In the genomic region with DNA sequence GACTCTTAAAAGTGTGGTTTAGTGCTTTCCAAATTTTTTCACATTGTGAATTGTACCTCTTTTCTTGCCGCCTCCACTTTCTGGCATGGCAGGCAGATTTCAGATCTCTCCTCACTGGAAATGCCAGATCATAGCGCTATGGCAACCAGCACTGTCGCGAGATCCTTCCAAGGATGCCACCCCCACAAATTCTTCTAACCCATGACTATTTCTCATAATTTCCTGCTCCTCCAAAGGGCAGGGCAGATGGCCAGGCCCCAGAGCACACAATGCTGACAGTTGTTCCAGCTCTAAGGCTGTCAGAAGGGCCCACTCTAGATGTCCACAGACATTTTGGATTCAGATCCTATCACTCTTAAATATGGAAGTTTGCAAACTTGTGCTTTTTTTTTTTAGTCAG, we compare ENCODE assay signal across 14 cellular contexts.
DNase-seq lines count a peak whose midpoint lies in the region; ATAC-seq and TF ChIP-seq lines count a peak whose summit lies in the region.
"Had no signal": no experiment of that assay in that cellular context is flagged by ENCODE, and none has a peak within 500 bp of the region (broad histone marks: within the 10 kb centered on the region; RNA-seq: fewer than 3 reads in every experiment).

No MANE protein-coding gene starts in this region.

- peak; percentile 83 for DNase-seq in EL
- peak; percentile 49 for DNase-seq in amniotic stem cell (lab: John Stamatoyannopoulos, UW)
- DNase-seq in occipital lobe (lab: John Stamatoyannopoulos, UW) = peak; percentile 49
- DNase-seq in activated naive CD4-positive, alpha-beta T cell treated with anti-CD3 and anti-CD28 coated beads, Interleukin-2, amount 10 ng/mL, durations not matched to agents 7 days and 5 days = no peak
- DNase-seq in immature natural killer cell = no peak
- DNase-seq in NCI-H1105 treated with DMSO at 0.1 percent for 48 hours (lab: John Stamatoyannopoulos, UW) = no peak
- DNase-seq: activated CD4-positive, alpha-beta T cell treated with anti-CD3 and anti-CD28 coated beads for 48 hours; activated naive CD4-positive, alpha-beta T cell treated with anti-CD3 and anti-CD28 coated beads, Interleukin-2, amount 50 U/mL, for 16 hours; CD8-positive, alpha-beta T cell; NCI-H187 treated with DMSO at 0.1 percent for 48 hours; SHP77 had no signal

- peak; percentile 66 for ATAC-seq in gastroesophageal sphincter
- no peak for ATAC-seq in GM21526 (IDR thresholded peaks at IDR 0.05; ENCODE audit: low FRiP score, unreplicated experiment)
- ATAC-seq: CD8-positive, alpha-beta T cell; foreskin keratinocyte had no signal

- TF ChIP-seq POLR2A in gastroesophageal sphincter (IDR thresholded peaks at IDR 0.05) = no peak

- no peaks in the 10 kb centered on the region for H3K36me3 Mint-ChIP-seq in activated naive CD4-positive, alpha-beta T cell treated with anti-CD3 and anti-CD28 coated beads, Interleukin-2, amount 10 ng/mL, durations not matched to agents 7 days and 5 days
- H3K36me3 Mint-ChIP-seq in immature natural killer cell = no peaks in the 10 kb centered on the region
- H3K36me3 Mint-ChIP-seq: CD8-positive, alpha-beta T cell had no signal

- H3K36me3 ChIP-seq in gastroesophageal sphincter = no peaks in the 10 kb centered on the region

- no peaks in the 10 kb centered on the region for H3K4me1 Mint-ChIP-seq in activated naive CD4-positive, alpha-beta T cell treated with anti-CD3 and anti-CD28 coated beads, Interleukin-2, amount 10 ng/mL, durations not matched to agents 7 days and 5 days
- no peaks in the 10 kb centered on the region for H3K4me1 Mint-ChIP-seq in immature natural killer cell

- H3K27me3 Mint-ChIP-seq in activated naive CD4-positive, alpha-beta T cell treated with anti-CD3 and anti-CD28 coated beads, Interleukin-2, amount 10 ng/mL, durations not matched to agents 7 days and 5 days = no peaks in the 10 kb centered on the region
- no peaks in the 10 kb centered on the region for H3K27me3 Mint-ChIP-seq in immature natural killer cell (ENCODE audit: low read depth in 3 of 3)

- TF ChIP-seq EP300 in gastroesophageal sphincter (IDR thresholded peaks at IDR 0.05) = no peak

- no peak for TF ChIP-seq CTCF in gastroesophageal sphincter (IDR thresholded peaks at IDR 0.05)

- CTCF ChIA-PET in activated naive CD4-positive, alpha-beta T cell treated with anti-CD3 and anti-CD28 coated beads, Interleukin-2, amount 10 ng/mL, durations not matched to agents 7 days and 5 days (lab: Charles Lee) = no interaction called here

- peaks cover 0 to 10% (median 0%) of the 10 kb centered on the region in 3 donors for H3K4me1 ChIP-seq in gastroesophageal sphincter
- H3K4me1 ChIP-seq: foreskin keratinocyte had no signal

- no peak overlapping the region for H3K4me3 Mint-ChIP-seq in activated naive CD4-positive, alpha-beta T cell treated with anti-CD3 and anti-CD28 coated beads, Interleukin-2, amount 10 ng/mL, durations not matched to agents 7 days and 5 days
- H3K4me3 Mint-ChIP-seq in immature natural killer cell = no peak overlapping the region
- H3K4me3 Mint-ChIP-seq: CD8-positive, alpha-beta T cell had no signal

- WGBS in gastroesophageal sphincter (ENCODE audit: low coverage in 1 of 2), 2 donors = 29 to 38% methylated on average over 4 of the region's 4 CpGs

- no peak overlapping the region for H3K27ac Mint-ChIP-seq in activated naive CD4-positive, alpha-beta T cell treated with anti-CD3 and anti-CD28 coated beads, Interleukin-2, amount 10 ng/mL, durations not matched to agents 7 days and 5 days
- H3K27ac Mint-ChIP-seq in immature natural killer cell = peak overlapping the region in 1 of 6 donors; percentile 28
- H3K27ac Mint-ChIP-seq: CD8-positive, alpha-beta T cell had no signal

- no peaks in the 10 kb centered on the region for H3K9me3 ChIP-seq in gastroesophageal sphincter

- H3K4me3 ChIP-seq in gastroesophageal sphincter = no peak overlapping the region

- H3K27ac ChIP-seq in gastroesophageal sphincter = peak overlapping the region in 3 of 4 donors; percentile 4 to 34 (median 27)
- H3K27ac ChIP-seq: foreskin keratinocyte had no signal

- no peaks in the 10 kb centered on the region for H3K27me3 ChIP-seq in gastroesophageal sphincter
- H3K27me3 ChIP-seq: foreskin keratinocyte had no signal

- H3K9me3 Mint-ChIP-seq in activated naive CD4-positive, alpha-beta T cell treated with anti-CD3 and anti-CD28 coated beads, Interleukin-2, amount 10 ng/mL, durations not matched to agents 7 days and 5 days = peaks cover 3% of the 10 kb centered on the region
- H3K9me3 Mint-ChIP-seq in immature natural killer cell = peaks cover 0 to 23% (median 2%) of the 10 kb centered on the region in 6 donors

Comparison
In these comparisons a context has a peak if more than half of its experiments do, and no peak if none do; other contexts are left out.
1. DNase-seq: peak in EL (single experiment), amniotic stem cell (single experiment) and occipital lobe (single experiment); none in activated naive CD4-positive, alpha-beta T cell treated with anti-CD3 and anti-CD28 coated beads, Interleukin-2, amount 10 ng/mL, durations not matched to agents 7 days and 5 days (single experiment), immature natural killer cell (0 of 3) and NCI-H1105 treated with DMSO at 0.1 percent for 48 hours (single experiment).